In the genomic region with DNA sequence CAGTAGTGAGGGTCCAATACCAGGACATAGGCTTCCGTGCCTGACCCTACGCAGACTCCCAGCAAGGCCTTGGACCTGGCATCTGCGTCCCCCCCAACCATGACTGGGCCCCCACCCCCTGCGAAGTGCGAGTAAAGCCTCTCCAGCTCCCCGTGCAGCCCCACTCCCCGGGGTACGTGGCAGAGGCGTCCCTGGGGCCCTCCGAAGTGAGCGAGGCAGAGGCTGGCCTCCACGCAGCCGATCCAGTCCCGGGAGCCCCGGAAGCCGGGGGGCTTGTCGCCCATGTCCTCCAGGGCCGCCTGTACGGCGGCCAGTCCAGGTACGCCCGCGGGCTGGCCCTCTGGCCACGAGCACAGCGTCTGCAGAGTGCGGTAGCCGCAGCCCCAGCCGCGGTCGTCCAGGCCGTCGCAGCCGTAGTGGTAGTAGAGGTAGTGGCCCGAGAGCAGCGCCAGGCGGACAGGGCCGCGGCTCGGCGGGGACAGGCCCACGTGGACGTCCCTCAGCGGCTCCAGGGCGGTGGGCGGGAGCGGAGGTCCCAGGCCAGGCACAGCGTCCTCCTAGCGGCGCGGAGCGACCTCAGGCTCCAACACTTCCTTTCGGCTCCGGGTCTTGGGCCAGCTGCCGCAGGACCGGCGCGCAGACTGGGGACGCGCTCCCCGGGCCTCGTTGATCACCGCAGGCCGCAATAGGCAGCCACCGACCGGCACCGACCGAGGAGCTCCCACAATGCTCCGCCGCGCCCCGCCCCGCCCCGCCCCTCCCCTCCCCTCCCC, we compare ENCODE assay signal across 1 cellular context.
A peak's percentile ranks its signal among the peaks of the same experiment; 100 is the strongest.
TF ChIP-seq lines count a peak whose summit lies in the region.

A gene (minus strand): TSS at position 728 of the 773 bp plus-strand sequence. CDS start 444 bp downstream, at position 284.

TF ChIP-seq in HepG2, 621 proteins besides CTCF, POLR2A, EP300 and RAD21 (continues in another document):
- peak; percentile 41; the same call in 1 of the 2 replicates for TF ChIP-seq ZNF430 (CRISPR knock-in tag; IDR thresholded peaks at IDR 0.05)
- peak; percentile 76 for TF ChIP-seq ZSCAN21 (CRISPR knock-in tag; IDR thresholded peaks at IDR 0.05; ENCODE audit: borderline replicate concordance)
- TF ChIP-seq ZNF790 (CRISPR knock-in tag; IDR thresholded peaks at IDR 0.05; ENCODE audit: borderline replicate concordance): peak; percentile 27; the same call in 1 of the 2 replicates
- TF ChIP-seq, protein P1, sequence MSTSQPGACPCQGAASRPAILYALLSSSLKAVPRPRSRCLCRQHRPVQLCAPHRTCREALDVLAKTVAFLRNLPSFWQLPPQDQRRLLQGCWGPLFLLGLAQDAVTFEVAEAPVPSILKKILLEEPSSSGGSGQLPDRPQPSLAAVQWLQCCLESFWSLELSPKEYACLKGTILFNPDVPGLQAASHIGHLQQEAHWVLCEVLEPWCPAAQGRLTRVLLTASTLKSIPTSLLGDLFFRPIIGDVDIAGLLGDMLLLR (CRISPR knock-in tag; IDR thresholded peaks at IDR 0.05): peak; percentile 97
- TF ChIP-seq, protein P2, sequence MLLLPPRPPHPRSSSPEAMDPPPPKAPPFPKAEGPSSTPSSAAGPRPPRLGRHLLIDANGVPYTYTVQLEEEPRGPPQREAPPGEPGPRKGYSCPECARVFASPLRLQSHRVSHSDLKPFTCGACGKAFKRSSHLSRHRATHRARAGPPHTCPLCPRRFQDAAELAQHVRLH (CRISPR knock-in tag; IDR thresholded peaks at IDR 0.05; ENCODE audit: borderline replicate concordance, low read depth): peak; percentile 84
- peak; percentile 83; the same call in 1 of the 2 replicates for TF ChIP-seq CHCHD3 (CRISPR knock-in tag; IDR thresholded peaks at IDR 0.05)
- TF ChIP-seq NPAS2 (CRISPR knock-in tag; IDR thresholded peaks at IDR 0.05; ENCODE audit: borderline replicate concordance): peak; percentile 85; the same call in 1 of the 2 replicates
- TF ChIP-seq, protein P3, sequence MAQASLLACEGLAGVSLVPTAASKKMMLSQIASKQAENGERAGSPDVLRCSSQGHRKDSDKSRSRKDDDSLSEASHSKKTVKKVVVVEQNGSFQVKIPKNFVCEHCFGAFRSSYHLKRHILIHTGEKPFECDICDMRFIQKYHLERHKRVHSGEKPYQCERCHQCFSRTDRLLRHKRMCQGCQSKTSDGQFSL (CRISPR knock-in tag; IDR thresholded peaks at IDR 0.05): no peak
- TF ChIP-seq KLF16 (CRISPR knock-in tag; IDR thresholded peaks at IDR 0.05): peak; percentile 72 to 88; a peak in 3 of 4 replicates
- TF ChIP-seq ZNF605 (CRISPR knock-in tag; IDR thresholded peaks at IDR 0.05): peak; percentile 36; the same call in 1 of the 2 replicates
- no peak for TF ChIP-seq SIX4 (CRISPR knock-in tag; IDR thresholded peaks at IDR 0.05)
- TF ChIP-seq, protein P4, sequence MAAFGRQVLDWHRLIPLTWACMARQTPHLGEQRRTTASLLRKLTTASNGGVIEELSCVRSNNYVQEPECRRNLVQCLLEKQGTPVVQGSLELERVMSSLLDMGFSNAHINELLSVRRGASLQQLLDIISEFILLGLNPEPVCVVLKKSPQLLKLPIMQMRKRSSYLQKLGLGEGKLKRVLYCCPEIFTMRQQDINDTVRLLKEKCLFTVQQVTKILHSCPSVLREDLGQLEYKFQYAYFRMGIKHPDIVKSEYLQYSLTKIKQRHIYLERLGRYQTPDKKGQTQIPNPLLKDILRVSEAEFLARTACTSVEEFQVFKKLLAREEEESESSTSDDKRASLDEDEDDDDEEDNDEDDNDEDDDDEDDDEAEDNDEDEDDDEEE (CRISPR knock-in tag; IDR thresholded peaks at IDR 0.05): 0 out of 2 replicates have a peak, but pooled peaks have one; percentile 23
- peak; percentile 87; the same call in 1 of the 2 replicates for TF ChIP-seq KLF13 (CRISPR knock-in tag; IDR thresholded peaks at IDR 0.05)
- TF ChIP-seq MED13 (CRISPR knock-in tag; IDR thresholded peaks at IDR 0.05): peak; percentile 83
- peak; percentile 19; the same call in 1 of the 2 replicates for TF ChIP-seq STAG1 (CRISPR knock-in tag; IDR thresholded peaks at IDR 0.05)
- peak; percentile 88 for TF ChIP-seq ZNF709 (CRISPR knock-in tag; IDR thresholded peaks at IDR 0.05)
- no peak for TF ChIP-seq EZH2 (conservative IDR thresholded peaks at IDR 0.05; ENCODE audit: low read depth, low read length)
- TF ChIP-seq GPN1 (CRISPR knock-in tag; IDR thresholded peaks at IDR 0.05; ENCODE audit: borderline replicate concordance): peak; percentile 90
- TF ChIP-seq HOXA5 (CRISPR knock-in tag; IDR thresholded peaks at IDR 0.05): peak; percentile 85
- TF ChIP-seq, protein P5, sequence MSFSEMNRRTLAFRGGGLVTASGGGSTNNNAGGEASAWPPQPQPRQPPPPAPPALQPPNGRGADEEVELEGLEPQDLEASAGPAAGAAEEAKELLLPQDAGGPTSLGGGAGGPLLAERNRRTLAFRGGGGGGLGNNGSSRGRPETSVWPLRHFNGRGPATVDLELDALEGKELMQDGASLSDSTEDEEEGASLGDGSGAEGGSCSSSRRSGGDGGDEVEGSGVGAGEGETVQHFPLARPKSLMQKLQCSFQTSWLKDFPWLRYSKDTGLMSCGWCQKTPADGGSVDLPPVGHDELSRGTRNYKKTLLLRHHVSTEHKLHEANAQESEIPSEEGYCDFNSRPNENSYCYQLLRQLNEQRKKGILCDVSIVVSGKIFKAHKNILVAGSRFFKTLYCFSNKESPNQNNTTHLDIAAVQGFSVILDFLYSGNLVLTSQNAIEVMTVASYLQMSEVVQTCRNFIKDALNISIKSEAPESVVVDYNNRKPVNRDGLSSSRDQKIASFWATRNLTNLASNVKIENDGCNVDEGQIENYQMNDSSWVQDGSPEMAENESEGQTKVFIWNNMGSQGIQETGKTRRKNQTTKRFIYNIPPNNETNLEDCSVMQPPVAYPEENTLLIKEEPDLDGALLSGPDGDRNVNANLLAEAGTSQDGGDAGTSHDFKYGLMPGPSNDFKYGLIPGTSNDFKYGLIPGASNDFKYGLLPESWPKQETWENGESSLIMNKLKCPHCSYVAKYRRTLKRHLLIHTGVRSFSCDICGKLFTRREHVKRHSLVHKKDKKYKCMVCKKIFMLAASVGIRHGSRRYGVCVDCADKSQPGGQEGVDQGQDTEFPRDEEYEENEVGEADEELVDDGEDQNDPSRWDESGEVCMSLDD (CRISPR knock-in tag; IDR thresholded peaks at IDR 0.05; ENCODE audit: borderline replicate concordance): peak; percentile 63; the same call in 1 of the 2 replicates
- peak; percentile 94 for TF ChIP-seq ATF7-NPFF (CRISPR knock-in tag; IDR thresholded peaks at IDR 0.05; ENCODE audit: low read depth)
- TF ChIP-seq MED1 (CRISPR knock-in tag; IDR thresholded peaks at IDR 0.05): 0 out of 2 replicates have a peak, but pooled peaks have one; percentile 21
- peak; percentile 79; the same call in 1 of the 2 replicates for TF ChIP-seq BRD4 (CRISPR knock-in tag; IDR thresholded peaks at IDR 0.05)
- TF ChIP-seq GABPB1 (CRISPR knock-in tag; IDR thresholded peaks at IDR 0.05): peak; percentile 77; the same call in 1 of the 2 replicates
- peak; percentile 60 for TF ChIP-seq ZNF598 (CRISPR knock-in tag; IDR thresholded peaks at IDR 0.05; ENCODE audit: borderline replicate concordance)
- peak; percentile 61 for TF ChIP-seq ZNF264 (CRISPR knock-in tag; IDR thresholded peaks at IDR 0.05)
- TF ChIP-seq, protein P6, sequence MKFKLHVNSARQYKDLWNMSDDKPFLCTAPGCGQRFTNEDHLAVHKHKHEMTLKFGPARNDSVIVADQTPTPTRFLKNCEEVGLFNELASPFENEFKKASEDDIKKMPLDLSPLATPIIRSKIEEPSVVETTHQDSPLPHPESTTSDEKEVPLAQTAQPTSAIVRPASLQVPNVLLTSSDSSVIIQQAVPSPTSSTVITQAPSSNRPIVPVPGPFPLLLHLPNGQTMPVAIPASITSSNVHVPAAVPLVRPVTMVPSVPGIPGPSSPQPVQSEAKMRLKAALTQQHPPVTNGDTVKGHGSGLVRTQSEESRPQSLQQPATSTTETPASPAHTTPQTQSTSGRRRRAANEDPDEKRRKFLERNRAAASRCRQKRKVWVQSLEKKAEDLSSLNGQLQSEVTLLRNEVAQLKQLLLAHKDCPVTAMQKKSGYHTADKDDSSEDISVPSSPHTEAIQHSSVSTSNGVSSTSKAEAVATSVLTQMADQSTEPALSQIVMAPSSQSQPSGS (CRISPR knock-in tag; IDR thresholded peaks at IDR 0.05): peak; percentile 59; the same call in 1 of the 2 replicates
- TF ChIP-seq ZNF558 (CRISPR knock-in tag; IDR thresholded peaks at IDR 0.05; ENCODE audit: borderline replicate concordance): peak; percentile 85; the same call in 1 of the 2 replicates
- no peak for TF ChIP-seq ZNF431 (CRISPR knock-in tag; IDR thresholded peaks at IDR 0.05; ENCODE audit: borderline replicate concordance, low read depth)
- TF ChIP-seq, protein P7, sequence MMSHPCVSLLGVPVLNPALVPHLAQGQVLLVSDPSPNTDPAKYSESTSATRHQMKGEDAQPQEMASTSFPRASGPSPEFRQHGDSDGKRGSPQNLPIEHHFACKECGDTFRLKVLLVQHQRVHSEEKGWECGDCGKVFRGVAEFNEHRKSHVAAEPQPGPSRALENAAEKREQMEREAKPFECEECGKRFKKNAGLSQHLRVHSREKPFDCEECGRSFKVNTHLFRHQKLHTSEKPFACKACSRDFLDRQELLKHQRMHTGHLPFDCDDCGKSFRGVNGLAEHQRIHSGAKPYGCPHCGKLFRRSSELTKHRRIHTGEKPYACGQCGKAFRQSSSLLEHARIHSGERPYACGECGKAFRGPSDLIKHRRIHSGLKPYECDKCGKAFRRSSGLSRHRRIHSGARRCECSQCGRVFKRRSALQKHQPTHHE (CRISPR knock-in tag; IDR thresholded peaks at IDR 0.05; ENCODE audit: borderline replicate concordance): peak; percentile 83; the same call in 1 of the 2 replicates
- peak; percentile 86 for TF ChIP-seq YEATS4 (CRISPR knock-in tag; IDR thresholded peaks at IDR 0.05; ENCODE audit: borderline replicate concordance)
- peak; percentile 68 for TF ChIP-seq ZC3H13 (CRISPR knock-in tag; IDR thresholded peaks at IDR 0.05)
- peak; percentile 67 for TF ChIP-seq SNAI1 (CRISPR knock-in tag; IDR thresholded peaks at IDR 0.05; ENCODE audit: borderline replicate concordance)
- TF ChIP-seq, protein P8, sequence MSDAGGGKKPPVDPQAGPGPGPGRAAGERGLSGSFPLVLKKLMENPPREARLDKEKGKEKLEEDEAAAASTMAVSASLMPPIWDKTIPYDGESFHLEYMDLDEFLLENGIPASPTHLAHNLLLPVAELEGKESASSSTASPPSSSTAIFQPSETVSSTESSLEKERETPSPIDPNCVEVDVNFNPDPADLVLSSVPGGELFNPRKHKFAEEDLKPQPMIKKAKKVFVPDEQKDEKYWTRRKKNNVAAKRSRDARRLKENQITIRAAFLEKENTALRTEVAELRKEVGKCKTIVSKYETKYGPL (CRISPR knock-in tag; IDR thresholded peaks at IDR 0.05): peak; percentile 57; the same call in 1 of the 2 replicates
- 0 out of 2 replicates have a peak, but pooled peaks have one; percentile 56 for TF ChIP-seq ZNF256 (CRISPR knock-in tag; conservative IDR thresholded peaks at IDR 0.05)
- TF ChIP-seq ZNF607 (CRISPR knock-in tag; IDR thresholded peaks at IDR 0.05; ENCODE audit: borderline replicate concordance): peak; percentile 66; the same call in 1 of the 2 replicates
- TF ChIP-seq RARA (CRISPR knock-in tag; IDR thresholded peaks at IDR 0.05): peak; percentile 23; the same call in 1 of the 2 replicates
- TF ChIP-seq, protein P9, sequence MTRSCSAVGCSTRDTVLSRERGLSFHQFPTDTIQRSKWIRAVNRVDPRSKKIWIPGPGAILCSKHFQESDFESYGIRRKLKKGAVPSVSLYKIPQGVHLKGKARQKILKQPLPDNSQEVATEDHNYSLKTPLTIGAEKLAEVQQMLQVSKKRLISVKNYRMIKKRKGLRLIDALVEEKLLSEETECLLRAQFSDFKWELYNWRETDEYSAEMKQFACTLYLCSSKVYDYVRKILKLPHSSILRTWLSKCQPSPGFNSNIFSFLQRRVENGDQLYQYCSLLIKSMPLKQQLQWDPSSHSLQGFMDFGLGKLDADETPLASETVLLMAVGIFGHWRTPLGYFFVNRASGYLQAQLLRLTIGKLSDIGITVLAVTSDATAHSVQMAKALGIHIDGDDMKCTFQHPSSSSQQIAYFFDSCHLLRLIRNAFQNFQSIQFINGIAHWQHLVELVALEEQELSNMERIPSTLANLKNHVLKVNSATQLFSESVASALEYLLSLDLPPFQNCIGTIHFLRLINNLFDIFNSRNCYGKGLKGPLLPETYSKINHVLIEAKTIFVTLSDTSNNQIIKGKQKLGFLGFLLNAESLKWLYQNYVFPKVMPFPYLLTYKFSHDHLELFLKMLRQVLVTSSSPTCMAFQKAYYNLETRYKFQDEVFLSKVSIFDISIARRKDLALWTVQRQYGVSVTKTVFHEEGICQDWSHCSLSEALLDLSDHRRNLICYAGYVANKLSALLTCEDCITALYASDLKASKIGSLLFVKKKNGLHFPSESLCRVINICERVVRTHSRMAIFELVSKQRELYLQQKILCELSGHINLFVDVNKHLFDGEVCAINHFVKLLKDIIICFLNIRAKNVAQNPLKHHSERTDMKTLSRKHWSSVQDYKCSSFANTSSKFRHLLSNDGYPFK (CRISPR knock-in tag; IDR thresholded peaks at IDR 0.05; ENCODE audit: borderline replicate concordance): peak; percentile 70; the same call in 1 of the 2 replicates
- TF ChIP-seq ZFYVE20 (CRISPR knock-in tag; IDR thresholded peaks at IDR 0.05; ENCODE audit: borderline replicate concordance, low read depth): peak; percentile 54
- no peak; the same call in 1 of the 2 replicates for TF ChIP-seq ZNF460 (CRISPR knock-in tag; IDR thresholded peaks at IDR 0.05; ENCODE audit: borderline replicate concordance)
- peak; percentile 79 for TF ChIP-seq NR1H2 (CRISPR knock-in tag; IDR thresholded peaks at IDR 0.05; ENCODE audit: borderline replicate concordance, low read depth)
